ENCODE assay signal across 8 cellular contexts in genomic region chr3:71776543-71776942, GRCh38. TPM values are rescaled to one million over a fixed set of nuclear protein-coding genes. Genes with fewer than 3 reads are reported as not detected.
"Had no signal": no experiment of that assay in that cellular context is flagged by ENCODE, and none has a peak within 500 bp of the region (broad histone marks: within the 10 kb centered on the region; RNA-seq: fewer than 3 reads in every experiment).

No MANE protein-coding gene starts in this region.

- H3K27ac Mint-ChIP-seq: GM23338, H9 had no signal

- H3K4me2 ChIP-seq: GM23338 had no signal

- H3K4me3 Mint-ChIP-seq: GM23338, H9 had no signal

- ATAC-seq: GM23338 had no signal

- FAIRE-seq: H1, H54, HTR-8/SVneo had no signal

- H3K9me3 Mint-ChIP-seq: GM23338, H9 had no signal

- H3K4me3 ChIP-seq: GM23338 had no signal

- H2AFZ ChIP-seq: GM23338 had no signal

- DNase-seq: H9, HCEC 1CT, IMR-90 had no signal

RNA-seq across cellular contexts. Expression of gene PROK2, which starts 8.4 kb away (rescaled TPM):
- total RNA-seq: HT-29, IMR-90 had no signal
- polyA plus RNA-seq: IMR-90 had no signal

RNA-seq across cellular contexts. Expression of gene GPR27, which starts 22.9 kb away (rescaled TPM):
- total RNA-seq: HT-29, IMR-90 had no signal
- polyA plus RNA-seq: IMR-90 had no signal
